In the genomic region with DNA sequence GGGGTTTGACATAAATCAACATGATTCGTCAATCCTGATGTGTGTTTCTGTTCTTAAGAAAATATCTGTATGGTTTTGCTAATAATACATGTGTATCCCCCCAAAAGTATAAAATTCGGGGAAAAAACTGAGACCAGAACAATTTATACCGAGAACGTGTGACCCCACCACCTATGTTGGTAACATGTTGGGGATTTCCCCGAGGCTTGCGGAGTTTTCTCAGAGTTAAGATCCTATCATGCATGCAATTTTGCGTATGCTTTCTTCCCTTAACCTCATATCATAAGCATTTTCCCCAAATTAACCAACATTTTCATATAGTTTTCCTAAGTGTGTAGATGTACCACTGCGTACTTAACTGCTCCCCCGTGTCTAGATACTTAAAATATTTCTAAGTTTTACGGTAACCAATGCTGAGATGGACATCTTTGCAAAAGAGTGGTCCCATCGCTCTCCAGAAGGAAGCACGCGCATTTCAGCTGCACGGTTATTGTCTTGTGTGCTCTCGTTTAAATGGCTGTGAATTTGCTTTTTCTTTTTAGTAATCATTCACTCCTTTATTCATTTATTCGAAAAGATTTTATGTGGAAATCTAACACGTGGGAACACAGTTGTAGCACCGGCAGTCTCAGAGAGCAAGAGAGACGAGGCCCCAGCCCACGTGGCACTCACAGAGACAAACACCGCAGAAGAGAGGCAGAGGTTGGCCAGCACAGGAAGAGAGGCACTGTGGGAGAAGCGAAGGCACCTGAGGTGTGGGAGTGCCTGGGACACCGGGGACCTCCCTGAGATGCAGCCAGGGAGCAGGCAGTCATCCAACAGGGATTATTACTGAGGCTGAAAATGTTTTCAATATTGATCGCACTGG, we compare ENCODE assay signal across 35 cellular contexts. TPM values are rescaled to one million over a fixed set of nuclear protein-coding genes. Genes with fewer than 3 reads are reported as not detected.
DNase-seq lines count a peak whose midpoint lies in the region; ATAC-seq and TF ChIP-seq lines count a peak whose summit lies in the region.
"Had no signal": no experiment of that assay in that cellular context is flagged by ENCODE, and none has a peak within 500 bp of the region (broad histone marks: within the 10 kb centered on the region; RNA-seq: fewer than 3 reads in every experiment).

No MANE protein-coding gene starts in this region.

- DNase-seq in OCI-LY7 (ENCODE audit: low spot score) = no peak
- DNase-seq in islet precursor cell = peak; percentile 52
- DNase-seq in ureter (ENCODE audit: low spot score) = no peak
- no peak for DNase-seq in cerebellar nuclear complex (lab: John Stamatoyannopoulos, UW)
- DNase-seq in endodermal cell = no peak
- DNase-seq: activated CD4-positive, alpha-beta T cell treated with anti-CD3 and anti-CD28 coated beads for 48 hours; activated effector memory CD4-positive, alpha-beta T cell treated with Interleukin-2 at 50 U/mL for 16 hours; activated naive CD8-positive, alpha-beta T cell treated with anti-CD3 and anti-CD28 coated beads for 36 hours; anterior cingulate cortex; colonic mucosa; DMS153; effector CD4-positive, alpha-beta T cell; GOT3; left cardiac atrium; NCI-H1105; NCI-H187 treated with DMSO at 0.1 percent for 48 hours; NCI-H2171 treated with DMSO at 0.1 percent for 48 hours; NCI-H524; NK-92 treated with Interleukin-12 subunit alpha and Interleukin-12 subunit beta, amount 100 ng/mL, for 24 hours; SIG-M5; stimulated activated naive CD4-positive, alpha-beta T cell treated with Interleukin-2 at 50 U/mL for 16 hours; T1000; WERI-Rb-1 had no signal

- intact Hi-C loops in OCI-LY7 (cut with micrococcal nuclease; ENCODE audit: unreplicated experiment) = no loop called here

- H2AFZ ChIP-seq in OCI-LY7 (ENCODE audit: low read length) = peak overlapping the region; percentile 77; the same call in 1 of the 2 replicates
- H2AFZ ChIP-seq: hepatocyte had no signal

- H3K36me3 ChIP-seq in OCI-LY7 (ENCODE audit: insufficient read depth, low read length) (no peaks in the 10 kb centered on the region), endodermal cell (ENCODE audit: control insufficient read depth, insufficient read depth, low read length) (no peaks in the 10 kb centered on the region)
- H3K36me3 ChIP-seq: BLaER1, colonic mucosa, ovary, suprapubic skin, upper lobe of left lung, WERI-Rb-1 had no signal

- no peaks in the 10 kb centered on the region for H3K27me3 Mint-ChIP-seq in stimulated activated memory B cell treated with anti-CD40 and anti-IgM and Interleukin-4, amounts not matched to agents 10 μg/mL and 1 μg/mL and 100 μg/mL, for 72 hours
- peaks cover 10% of the 10 kb centered on the region for H3K27me3 Mint-ChIP-seq in endodermal cell (ENCODE audit: insufficient read depth)

- H3K9me3 ChIP-seq in OCI-LY7 (ENCODE audit: low read length) (no peaks in the 10 kb centered on the region), endodermal cell (ENCODE audit: control insufficient read depth, low read length) (peaks cover 4% of the 10 kb centered on the region)
- H3K9me3 ChIP-seq: BLaER1, colonic mucosa, ovary, suprapubic skin, upper lobe of left lung had no signal

- H3K36me3 Mint-ChIP-seq in stimulated activated memory B cell treated with anti-CD40 and anti-IgM and Interleukin-4, amounts not matched to agents 10 μg/mL and 1 μg/mL and 100 μg/mL, for 72 hours = no peaks in the 10 kb centered on the region
- H3K36me3 Mint-ChIP-seq in endodermal cell (ENCODE audit: low read depth) = no peaks in the 10 kb centered on the region
- H3K36me3 Mint-ChIP-seq: activated naive CD8-positive, alpha-beta T cell treated with anti-CD3 and anti-CD28 coated beads for 36 hours had no signal

- H3K27ac ChIP-seq in OCI-LY7 (ENCODE audit: low read depth, low read length, poor library complexity, severe bottlenecking) = no peak overlapping the region
- H3K27ac ChIP-seq in endodermal cell (ENCODE audit: low read depth, low read length) = no peak overlapping the region
- H3K27ac ChIP-seq: BLaER1, colonic mucosa, hepatocyte, ovary, skin epidermis, suprapubic skin, upper lobe of left lung, WERI-Rb-1 had no signal

- H3K4me3 Mint-ChIP-seq in stimulated activated memory B cell treated with anti-CD40 and anti-IgM and Interleukin-4, amounts not matched to agents 10 μg/mL and 1 μg/mL and 100 μg/mL, for 72 hours = peak overlapping the region; percentile 16
- no peak overlapping the region for H3K4me3 Mint-ChIP-seq in endodermal cell
- H3K4me3 Mint-ChIP-seq: activated naive CD8-positive, alpha-beta T cell treated with anti-CD3 and anti-CD28 coated beads for 36 hours had no signal

- H3K4me3 ChIP-seq in OCI-LY7 (ENCODE audit: low read depth, low read length, poor library complexity, severe bottlenecking) (no peak overlapping the region), endodermal cell (ENCODE audit: low read length) (no peak overlapping the region)
- H3K4me3 ChIP-seq: BLaER1, colonic mucosa, hepatocyte, ovary, skin epidermis, suprapubic skin, upper lobe of left lung had no signal

- H3K4me1 ChIP-seq in OCI-LY7 (ENCODE audit: insufficient read depth, low read length, poor library complexity, severe bottlenecking) (peaks cover 42% of the 10 kb centered on the region), endodermal cell (ENCODE audit: control insufficient read depth, insufficient read depth, low read length) (no peaks in the 10 kb centered on the region)
- H3K4me1 ChIP-seq: colonic mucosa, suprapubic skin had no signal

- ATAC-seq in GM18868 (IDR thresholded peaks at IDR 0.05; ENCODE audit: unreplicated experiment) = peak; percentile 55
- peak; percentile 61 for ATAC-seq in stimulated activated memory B cell treated with anti-CD40 and anti-IgM and Interleukin-4, amounts not matched to agents 10 μg/mL and 1 μg/mL and 100 μg/mL, for 72 hours
- ATAC-seq in GM18873 (IDR thresholded peaks at IDR 0.05; ENCODE audit: low FRiP score, unreplicated experiment) = no peak
- ATAC-seq: left cardiac atrium had no signal

- peak overlapping the region; percentile 65 for H3K4me2 ChIP-seq in OCI-LY7 (ENCODE audit: low read length)
- H3K4me2 ChIP-seq: hepatocyte had no signal

- whole genome bisulfite sequencing in endodermal cell (ENCODE audit: insufficient coverage in 1 of 2, insufficient read length in 1 of 2), 2 experiments = 89 to 94% methylated on average over 23 to 24 of the region's 24 CpGs

- H3K79me2 ChIP-seq in OCI-LY7 (ENCODE audit: insufficient read depth, low read depth, low read length) = no peaks in the 10 kb centered on the region
- H3K79me2 ChIP-seq: hepatocyte had no signal

- peaks cover 46% of the 10 kb centered on the region for H3K4me1 Mint-ChIP-seq in stimulated activated memory B cell treated with anti-CD40 and anti-IgM and Interleukin-4, amounts not matched to agents 10 μg/mL and 1 μg/mL and 100 μg/mL, for 72 hours
- H3K4me1 Mint-ChIP-seq in endodermal cell = no peaks in the 10 kb centered on the region

- no peaks in the 10 kb centered on the region for H3K9me3 Mint-ChIP-seq in stimulated activated memory B cell treated with anti-CD40 and anti-IgM and Interleukin-4, amounts not matched to agents 10 μg/mL and 1 μg/mL and 100 μg/mL, for 72 hours
- H3K9me3 Mint-ChIP-seq in endodermal cell = peaks cover 81% of the 10 kb centered on the region
- H3K9me3 Mint-ChIP-seq: activated naive CD8-positive, alpha-beta T cell treated with anti-CD3 and anti-CD28 coated beads for 36 hours had no signal

- no peaks in the 10 kb centered on the region for H3K9me2 ChIP-seq in OCI-LY7 (ENCODE audit: insufficient read depth, low read length)

- H3K9ac ChIP-seq in endodermal cell (ENCODE audit: extremely low read depth, low read length, poor library complexity, severe bottlenecking) = no peak overlapping the region
- H3K9ac ChIP-seq: BLaER1 had no signal

- no peaks in the 10 kb centered on the region for H3K27me3 ChIP-seq in endodermal cell (ENCODE audit: control insufficient read depth, insufficient read depth, low read length, poor library complexity, severe bottlenecking)
- H3K27me3 ChIP-seq: colonic mucosa, ovary, upper lobe of left lung had no signal

- BruUV-seq in OCI-LY7 (replicated peaks; lab: Mats Ljungman, UMichigan) = no TSS peak

- H3K27ac Mint-ChIP-seq in stimulated activated memory B cell treated with anti-CD40 and anti-IgM and Interleukin-4, amounts not matched to agents 10 μg/mL and 1 μg/mL and 100 μg/mL, for 72 hours = peak overlapping the region; percentile 15
- H3K27ac Mint-ChIP-seq in endodermal cell = no peak overlapping the region
- H3K27ac Mint-ChIP-seq: activated naive CD8-positive, alpha-beta T cell treated with anti-CD3 and anti-CD28 coated beads for 36 hours had no signal

- CTCF ChIA-PET in OCI-LY7 (lab: Charles Lee; ENCODE audit: unreplicated experiment) = no interaction called here

- POLR2A ChIA-PET in OCI-LY7 (lab: Charles Lee) = interaction anchor here (0.6 to 4.6 kb wide), 5 partner anchors 9 to 407 kb away, joined by 3 to 81 read pairs (median 6); no protein-coding TSS in a partner anchor

- H4K20me1 ChIP-seq in OCI-LY7 (ENCODE audit: insufficient read depth, low read length) = no peaks in the 10 kb centered on the region
- H4K20me1 ChIP-seq: BLaER1 had no signal

- TF ChIP-seq CTCF in OCI-LY7 (conservative IDR thresholded peaks at IDR 0.05; ENCODE audit: low read length) = no peak
- TF ChIP-seq CTCF in endodermal cell (conservative IDR thresholded peaks at IDR 0.05) = no peak

RNA-seq across cellular contexts. Expression of gene IRF4, which starts 13.2 kb away (rescaled TPM):
- 143 and 189 TPM in 2 replicates for total RNA-seq in OCI-LY7 (2014; rRNA removed; shearing (Covaris generic))
- 281 and 291 TPM in 2 replicates for total RNA-seq in OCI-LY7 (2022)
- total RNA-seq in ureter = 12.1 TPM
- not detected for total RNA-seq in endodermal cell
- polyA plus RNA-seq in endodermal cell (2013, experiment 1 of 2) = 0.32 TPM
- 0.79 TPM for polyA plus RNA-seq in endodermal cell (2013, experiment 2 of 2)
- total RNA-seq: bronchial epithelial cell, lung microvascular endothelial cell had no signal
- polyA plus RNA-seq: AG04450 had no signal

Comparison
In these comparisons a context has a peak if more than half of its experiments do, and no peak if none do; other contexts are left out.
1. RNA of gene IRF4, which starts 13.2 kb away (total RNA-seq): 143 to 291 TPM in OCI-LY7; 12.1 TPM in ureter (single experiment) and not detected in endodermal cell; every median in the first group is over 10 times any median in the second.